In genomic region chr11:3853935-3854659, GRCh38 we compare ENCODE assay signal across 8 cellular contexts. TPM values are rescaled to one million over a fixed set of nuclear protein-coding genes. Genes with fewer than 3 reads are reported as not detected.
DNase-seq lines count a peak whose midpoint lies in the region; ATAC-seq and TF ChIP-seq lines count a peak whose summit lies in the region.

No MANE protein-coding gene starts in this region.

- intact Hi-C loops in Calu3 (cut with micrococcal nuclease; ENCODE audit: unreplicated experiment), result no loop called here
- intact Hi-C loops in activated CD4-positive, alpha-beta memory T cell treated with anti-CD3 and anti-CD28 coated beads for 36 hours (cut with micrococcal nuclease), result loop anchor here (1.0 to 2.0 kb wide), 10 partner anchors 13 to 240 kb away; partner anchors contain the start of gene RRM1
- intact Hi-C loops in esophagus squamous epithelium (cut with DNase I), result loop anchor here (5.0 kb wide), 1 partner anchor 218 kb away; no protein-coding TSS in a partner anchor
- intact Hi-C loops in gastrocnemius medialis (cut with DNase I; ENCODE audit: low total_unique reads), result loop anchor here (5.0 kb wide), 1 partner anchor 133 kb away; no protein-coding TSS in a partner anchor

- DNase-seq in Calu3, result no peak
- peak; percentile 47 to 57 for DNase-seq in Kasumi-1 (lab: John Stamatoyannopoulos, UW)
- peak; percentile 85 for DNase-seq in activated CD4-positive, alpha-beta memory T cell treated with anti-CD3 and anti-CD28 coated beads for 36 hours
- DNase-seq in esophagus squamous epithelium (lab: John Stamatoyannopoulos, UW), result no peak
- DNase-seq in gastrocnemius medialis, result peak; percentile 82 to 94
- no peak for DNase-seq in NCI-H524 treated with DMSO at 0.1 percent for 48 hours (lab: John Stamatoyannopoulos, UW)
- DNase-seq in GM19238 (ENCODE audit: insufficient read length, low spot score), result no peak

- BruUV-seq in Calu3 (replicated peaks; lab: Mats Ljungman, UMichigan), result no TSS peak

- H3K27me3 ChIP-seq in esophagus squamous epithelium (no peaks in the 10 kb centered on the region), gastrocnemius medialis (no peaks in the 10 kb centered on the region)

- no peaks in the 10 kb centered on the region for H3K36me3 ChIP-seq in esophagus squamous epithelium
- H3K36me3 ChIP-seq in gastrocnemius medialis, result no peaks in the 10 kb centered on the region

- no peaks in the 10 kb centered on the region for H3K27me3 Mint-ChIP-seq in Calu3 (ENCODE audit: unreplicated experiment)
- no peaks in the 10 kb centered on the region for H3K27me3 Mint-ChIP-seq in activated CD4-positive, alpha-beta memory T cell treated with anti-CD3 and anti-CD28 coated beads for 36 hours

- CTCF ChIA-PET in Calu3 (lab: Charles Lee), result interaction anchor here (0.6 to 2.8 kb wide), 17 partner anchors 11 to 219 kb away, joined by 3 to 41 read pairs (median 7); partner anchors contain the start of gene RHOG
- CTCF ChIA-PET in activated CD4-positive, alpha-beta memory T cell treated with anti-CD3 and anti-CD28 coated beads for 36 hours (lab: Charles Lee), result interaction anchor here (0.6 to 23.7 kb wide), 65 partner anchors 8 to 242 kb away, joined by 3 to 756 read pairs (median 7); partner anchors contain the start of genes NUP98, RHOG and RRM1

- peak overlapping the region; percentile 58 for H3K27ac Mint-ChIP-seq in Calu3 (ENCODE audit: unreplicated experiment)
- H3K27ac Mint-ChIP-seq in activated CD4-positive, alpha-beta memory T cell treated with anti-CD3 and anti-CD28 coated beads for 36 hours, result peak overlapping the region; percentile 99

- H3K4me3 Mint-ChIP-seq in Calu3 (ENCODE audit: low read depth, unreplicated experiment), result peak overlapping the region; percentile 92
- peak overlapping the region; percentile 85 for H3K4me3 Mint-ChIP-seq in activated CD4-positive, alpha-beta memory T cell treated with anti-CD3 and anti-CD28 coated beads for 36 hours

- no peaks in the 10 kb centered on the region for H3K9me3 Mint-ChIP-seq in Calu3 (ENCODE audit: low read depth, unreplicated experiment)
- H3K9me3 Mint-ChIP-seq in activated CD4-positive, alpha-beta memory T cell treated with anti-CD3 and anti-CD28 coated beads for 36 hours, result no peaks in the 10 kb centered on the region

- H3K27ac ChIP-seq in esophagus squamous epithelium (peak overlapping the region; percentile 95 to 100 (median 99)), gastrocnemius medialis (peak overlapping the region; percentile 99 to 100 (median 100))

- H3K4me3 ChIP-seq in esophagus squamous epithelium, result peak overlapping the region; percentile 65 to 98 (median 92)
- H3K4me3 ChIP-seq in gastrocnemius medialis, result peak overlapping the region; percentile 91 to 97 (median 96)

- POLR2A ChIA-PET in activated CD4-positive, alpha-beta memory T cell treated with anti-CD3 and anti-CD28 coated beads for 36 hours (lab: Charles Lee), result interaction anchor here (0.7 to 4.2 kb wide), 25 partner anchors 8 to 241 kb away, joined by 3 to 124 read pairs (median 5); partner anchors contain the start of genes NUP98 and RHOG

- WGBS in esophagus squamous epithelium, 2 donors, result 30% methylated on average over 10 to 11 of the region's 11 CpGs

- H3K4me1 ChIP-seq in esophagus squamous epithelium (peaks cover 20 to 67% (median 40%) of the 10 kb centered on the region in 3 donors), gastrocnemius medialis (peaks cover 47 to 51% of the 10 kb centered on the region in 2 donors)

- in situ Hi-C loops in gastrocnemius medialis (cut with MboI; ENCODE audit: low sequenced_read_pairs in 4 of 4), result loop anchor here in 3 of 4 donors (5.0 to 25.0 kb wide), 3 partner anchors 108 to 218 kb away; no protein-coding TSS in a partner anchor

- peaks cover 24% of the 10 kb centered on the region for H3K4me1 Mint-ChIP-seq in Calu3 (ENCODE audit: low read depth, unreplicated experiment)
- peaks cover 47% of the 10 kb centered on the region for H3K4me1 Mint-ChIP-seq in activated CD4-positive, alpha-beta memory T cell treated with anti-CD3 and anti-CD28 coated beads for 36 hours (ENCODE audit: low read depth)

- peaks cover 31% of the 10 kb centered on the region for H3K36me3 Mint-ChIP-seq in Calu3 (ENCODE audit: insufficient read depth, unreplicated experiment)
- peaks cover 4% of the 10 kb centered on the region for H3K36me3 Mint-ChIP-seq in activated CD4-positive, alpha-beta memory T cell treated with anti-CD3 and anti-CD28 coated beads for 36 hours

- TF ChIP-seq CTCF in Calu3 (IDR thresholded peaks at IDR 0.05; ENCODE audit: unreplicated experiment) (no peak), esophagus squamous epithelium (IDR thresholded peaks at IDR 0.05) (no peak), gastrocnemius medialis (IDR thresholded peaks at IDR 0.05 in 4 of 5, conservative IDR thresholded peaks at IDR 0.05 in 1 of 5) (no peak)

- TF ChIP-seq POLR2A in esophagus squamous epithelium (IDR thresholded peaks at IDR 0.05), result peak in 2 of 4 donors; percentile 40 to 50
- TF ChIP-seq POLR2A in gastrocnemius medialis (IDR thresholded peaks at IDR 0.05), result peak; percentile 14 to 24

- ATAC-seq in GM21619 (IDR thresholded peaks at IDR 0.05; ENCODE audit: unreplicated experiment), result peak; percentile 29
- peak; percentile 43 to 56 for ATAC-seq in gastrocnemius medialis

- H3K9me3 ChIP-seq in esophagus squamous epithelium (no peaks in the 10 kb centered on the region), gastrocnemius medialis (no peaks in the 10 kb centered on the region)

RNA-seq across cellular contexts. Expression of gene STIM1, which starts 1.4 kb away (rescaled TPM):
- total RNA-seq in Calu3 (2022) (53.7 and 60.1 TPM in 2 replicates), esophagus squamous epithelium (100 to 1,000 TPM in 1 of 4 donors, 10 to 100 TPM in 3; 50.1 to 112 (median 63.3) TPM), gastrocnemius medialis (100 to 1,000 TPM in 1 of 4 donors, 10 to 100 TPM in 3; 45.9 to 132 (median 87.3) TPM)
- total RNA-seq in activated CD4-positive, alpha-beta memory T cell treated with anti-CD3 and anti-CD28 coated beads for 36 hours, result 10 to 100 TPM; 55.9 to 61.1 TPM

RNA-seq across cellular contexts. Expression of gene RHOG, which starts 13.3 kb away (rescaled TPM):
- total RNA-seq in Calu3 (2022), result 28.2 and 31.2 TPM in 2 replicates
- 100 to 1,000 TPM; 181 to 186 TPM for total RNA-seq in activated CD4-positive, alpha-beta memory T cell treated with anti-CD3 and anti-CD28 coated beads for 36 hours
- total RNA-seq in esophagus squamous epithelium, result 10 to 100 TPM; 51.6 to 84.5 (median 72.7) TPM
- total RNA-seq in gastrocnemius medialis, result 10 to 100 TPM; 38.0 to 77.4 (median 46.9) TPM

RNA-seq across cellular contexts. Expression of gene PGAP2, which starts 45.7 kb away (rescaled TPM):
- total RNA-seq in Calu3 (2022) (35.2 and 38.0 TPM in 2 replicates), esophagus squamous epithelium (10 to 100 TPM; 10.8 to 30.8 (median 27.5) TPM), gastrocnemius medialis (1 to 10 TPM; 4.6 to 8.0 (median 6.5) TPM)
- 10 to 100 TPM; 27.4 to 30.2 TPM for total RNA-seq in activated CD4-positive, alpha-beta memory T cell treated with anti-CD3 and anti-CD28 coated beads for 36 hours

RNA-seq across cellular contexts. Expression of gene NUP98, which starts 56.7 kb away (rescaled TPM):
- total RNA-seq in Calu3 (2022), result 114 and 126 TPM in 2 replicates
- 100 to 1,000 TPM in 1 of 2 experiments, 10 to 100 TPM in 1; 90.6 to 104 TPM for total RNA-seq in activated CD4-positive, alpha-beta memory T cell treated with anti-CD3 and anti-CD28 coated beads for 36 hours
- total RNA-seq in esophagus squamous epithelium, result 100 to 1,000 TPM in 1 of 4 donors, 10 to 100 TPM in 3; 54.2 to 110 (median 79.2) TPM
- 100 to 1,000 TPM in 2 of 4 donors, 10 to 100 TPM in 2; 65.2 to 128 (median 102) TPM for total RNA-seq in gastrocnemius medialis

Comparison
In these comparisons a context has a peak if more than half of its experiments do, and no peak if none do; other contexts are left out.
1. DNase-seq: peak in Kasumi-1 (2 of 2), activated CD4-positive, alpha-beta memory T cell treated with anti-CD3 and anti-CD28 coated beads for 36 hours (single experiment) and gastrocnemius medialis (2 of 2); none in Calu3 (single experiment), esophagus squamous epithelium (single experiment), NCI-H524 treated with DMSO at 0.1 percent for 48 hours (single experiment) and GM19238 (single experiment).